In the genomic region with DNA sequence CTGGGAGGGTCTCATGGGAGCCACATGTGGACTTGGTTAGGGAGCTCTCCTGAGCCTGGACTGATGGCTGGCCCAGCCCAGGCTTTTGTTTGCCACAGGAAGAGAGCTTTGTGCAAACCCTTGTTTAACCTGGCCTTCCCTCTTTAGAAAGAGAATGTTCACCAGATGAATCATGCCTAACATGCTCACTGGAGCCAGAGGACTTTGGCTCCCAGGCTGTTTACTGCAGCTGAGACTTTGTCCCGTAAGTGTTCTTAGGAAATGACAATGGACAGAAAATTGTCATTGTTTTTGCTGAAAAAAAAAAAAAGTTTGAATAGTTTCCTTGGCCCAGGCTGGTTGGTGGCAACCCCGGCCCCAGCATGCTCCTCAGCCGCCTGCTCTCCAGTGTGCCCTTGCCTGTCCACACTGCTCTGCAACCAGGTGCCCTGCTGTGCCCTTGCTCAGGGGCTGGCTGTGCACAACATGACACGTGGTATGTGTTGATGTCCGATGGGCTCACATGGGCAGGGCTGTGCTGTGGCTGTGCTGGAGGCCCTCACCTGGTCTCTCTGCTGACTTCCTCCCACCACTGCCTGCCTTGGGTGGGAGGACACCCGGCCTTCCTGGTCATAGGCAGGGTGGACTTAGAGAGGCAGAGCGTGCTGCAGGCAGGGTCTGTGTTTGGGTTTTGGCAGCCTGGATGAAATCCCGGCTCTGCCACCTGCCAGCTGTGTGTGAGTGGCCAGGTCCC, we compare ENCODE assay signal across 1 cellular context.
TF ChIP-seq lines count a peak whose summit lies in the region.

No MANE protein-coding gene starts in this region.

TF ChIP-seq in HepG2, 621 proteins besides CTCF, POLR2A, EP300 and RAD21 (continued from another document and continues in another):
- TF ChIP-seq NRL (CRISPR knock-in tag; IDR thresholded peaks at IDR 0.05; ENCODE audit: borderline replicate concordance), result peak; percentile 47
- TF ChIP-seq, protein P1, sequence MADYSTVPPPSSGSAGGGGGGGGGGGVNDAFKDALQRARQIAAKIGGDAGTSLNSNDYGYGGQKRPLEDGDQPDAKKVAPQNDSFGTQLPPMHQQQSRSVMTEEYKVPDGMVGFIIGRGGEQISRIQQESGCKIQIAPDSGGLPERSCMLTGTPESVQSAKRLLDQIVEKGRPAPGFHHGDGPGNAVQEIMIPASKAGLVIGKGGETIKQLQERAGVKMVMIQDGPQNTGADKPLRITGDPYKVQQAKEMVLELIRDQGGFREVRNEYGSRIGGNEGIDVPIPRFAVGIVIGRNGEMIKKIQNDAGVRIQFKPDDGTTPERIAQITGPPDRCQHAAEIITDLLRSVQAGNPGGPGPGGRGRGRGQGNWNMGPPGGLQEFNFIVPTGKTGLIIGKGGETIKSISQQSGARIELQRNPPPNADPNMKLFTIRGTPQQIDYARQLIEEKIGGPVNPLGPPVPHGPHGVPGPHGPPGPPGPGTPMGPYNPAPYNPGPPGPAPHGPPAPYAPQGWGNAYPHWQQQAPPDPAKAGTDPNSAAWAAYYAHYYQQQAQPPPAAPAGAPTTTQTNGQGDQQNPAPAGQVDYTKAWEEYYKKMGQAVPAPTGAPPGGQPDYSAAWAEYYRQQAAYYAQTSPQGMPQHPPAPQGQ (CRISPR knock-in tag; IDR thresholded peaks at IDR 0.05; ENCODE audit: borderline replicate concordance), result no peak
- TF ChIP-seq PPARG (CRISPR knock-in tag; conservative IDR thresholded peaks at IDR 0.05), result peak; percentile 67
- TF ChIP-seq ZNF75D (CRISPR knock-in tag; IDR thresholded peaks at IDR 0.05; ENCODE audit: borderline replicate concordance), result no peak
- 0 out of 2 replicates have a peak, but pooled peaks have one; percentile 34 for TF ChIP-seq KDM3A (CRISPR knock-in tag; IDR thresholded peaks at IDR 0.05; ENCODE audit: low read depth)
- TF ChIP-seq, protein P2, sequence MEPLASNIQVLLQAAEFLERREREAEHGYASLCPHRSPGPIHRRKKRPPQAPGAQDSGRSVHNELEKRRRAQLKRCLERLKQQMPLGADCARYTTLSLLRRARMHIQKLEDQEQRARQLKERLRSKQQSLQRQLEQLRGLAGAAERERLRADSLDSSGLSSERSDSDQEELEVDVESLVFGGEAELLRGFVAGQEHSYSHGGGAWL (CRISPR knock-in tag; IDR thresholded peaks at IDR 0.05), result peak; percentile 82; the same call in 1 of the 2 replicates
- peak; percentile 100 for TF ChIP-seq SOX5 (CRISPR knock-in tag; IDR thresholded peaks at IDR 0.05; ENCODE audit: borderline replicate concordance)
- TF ChIP-seq HOXA3 (CRISPR knock-in tag; IDR thresholded peaks at IDR 0.05), result peak; percentile 50
- peak; percentile 85 for TF ChIP-seq ZNF782 (CRISPR knock-in tag; IDR thresholded peaks at IDR 0.05; ENCODE audit: borderline replicate concordance)
- TF ChIP-seq, protein P3, sequence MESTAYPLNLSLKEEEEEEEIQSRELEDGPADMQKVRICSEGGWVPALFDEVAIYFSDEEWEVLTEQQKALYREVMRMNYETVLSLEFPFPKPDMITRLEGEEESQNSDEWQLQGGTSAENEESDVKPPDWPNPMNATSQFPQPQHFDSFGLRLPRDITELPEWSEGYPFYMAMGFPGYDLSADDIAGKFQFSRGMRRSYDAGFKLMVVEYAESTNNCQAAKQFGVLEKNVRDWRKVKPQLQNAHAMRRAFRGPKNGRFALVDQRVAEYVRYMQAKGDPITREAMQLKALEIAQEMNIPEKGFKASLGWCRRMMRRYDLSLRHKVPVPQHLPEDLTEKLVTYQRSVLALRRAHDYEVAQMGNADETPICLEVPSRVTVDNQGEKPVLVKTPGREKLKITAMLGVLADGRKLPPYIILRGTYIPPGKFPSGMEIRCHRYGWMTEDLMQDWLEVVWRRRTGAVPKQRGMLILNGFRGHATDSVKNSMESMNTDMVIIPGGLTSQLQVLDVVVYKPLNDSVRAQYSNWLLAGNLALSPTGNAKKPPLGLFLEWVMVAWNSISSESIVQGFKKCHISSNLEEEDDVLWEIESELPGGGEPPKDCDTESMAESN (CRISPR knock-in tag; conservative IDR thresholded peaks at IDR 0.05), result peak; percentile 81
- TF ChIP-seq SP4 (CRISPR knock-in tag; IDR thresholded peaks at IDR 0.05), result peak; percentile 30; the same call in 1 of the 2 replicates
- no peak for TF ChIP-seq ZNF235 (CRISPR knock-in tag; IDR thresholded peaks at IDR 0.05; ENCODE audit: borderline replicate concordance)
- TF ChIP-seq, protein P4, sequence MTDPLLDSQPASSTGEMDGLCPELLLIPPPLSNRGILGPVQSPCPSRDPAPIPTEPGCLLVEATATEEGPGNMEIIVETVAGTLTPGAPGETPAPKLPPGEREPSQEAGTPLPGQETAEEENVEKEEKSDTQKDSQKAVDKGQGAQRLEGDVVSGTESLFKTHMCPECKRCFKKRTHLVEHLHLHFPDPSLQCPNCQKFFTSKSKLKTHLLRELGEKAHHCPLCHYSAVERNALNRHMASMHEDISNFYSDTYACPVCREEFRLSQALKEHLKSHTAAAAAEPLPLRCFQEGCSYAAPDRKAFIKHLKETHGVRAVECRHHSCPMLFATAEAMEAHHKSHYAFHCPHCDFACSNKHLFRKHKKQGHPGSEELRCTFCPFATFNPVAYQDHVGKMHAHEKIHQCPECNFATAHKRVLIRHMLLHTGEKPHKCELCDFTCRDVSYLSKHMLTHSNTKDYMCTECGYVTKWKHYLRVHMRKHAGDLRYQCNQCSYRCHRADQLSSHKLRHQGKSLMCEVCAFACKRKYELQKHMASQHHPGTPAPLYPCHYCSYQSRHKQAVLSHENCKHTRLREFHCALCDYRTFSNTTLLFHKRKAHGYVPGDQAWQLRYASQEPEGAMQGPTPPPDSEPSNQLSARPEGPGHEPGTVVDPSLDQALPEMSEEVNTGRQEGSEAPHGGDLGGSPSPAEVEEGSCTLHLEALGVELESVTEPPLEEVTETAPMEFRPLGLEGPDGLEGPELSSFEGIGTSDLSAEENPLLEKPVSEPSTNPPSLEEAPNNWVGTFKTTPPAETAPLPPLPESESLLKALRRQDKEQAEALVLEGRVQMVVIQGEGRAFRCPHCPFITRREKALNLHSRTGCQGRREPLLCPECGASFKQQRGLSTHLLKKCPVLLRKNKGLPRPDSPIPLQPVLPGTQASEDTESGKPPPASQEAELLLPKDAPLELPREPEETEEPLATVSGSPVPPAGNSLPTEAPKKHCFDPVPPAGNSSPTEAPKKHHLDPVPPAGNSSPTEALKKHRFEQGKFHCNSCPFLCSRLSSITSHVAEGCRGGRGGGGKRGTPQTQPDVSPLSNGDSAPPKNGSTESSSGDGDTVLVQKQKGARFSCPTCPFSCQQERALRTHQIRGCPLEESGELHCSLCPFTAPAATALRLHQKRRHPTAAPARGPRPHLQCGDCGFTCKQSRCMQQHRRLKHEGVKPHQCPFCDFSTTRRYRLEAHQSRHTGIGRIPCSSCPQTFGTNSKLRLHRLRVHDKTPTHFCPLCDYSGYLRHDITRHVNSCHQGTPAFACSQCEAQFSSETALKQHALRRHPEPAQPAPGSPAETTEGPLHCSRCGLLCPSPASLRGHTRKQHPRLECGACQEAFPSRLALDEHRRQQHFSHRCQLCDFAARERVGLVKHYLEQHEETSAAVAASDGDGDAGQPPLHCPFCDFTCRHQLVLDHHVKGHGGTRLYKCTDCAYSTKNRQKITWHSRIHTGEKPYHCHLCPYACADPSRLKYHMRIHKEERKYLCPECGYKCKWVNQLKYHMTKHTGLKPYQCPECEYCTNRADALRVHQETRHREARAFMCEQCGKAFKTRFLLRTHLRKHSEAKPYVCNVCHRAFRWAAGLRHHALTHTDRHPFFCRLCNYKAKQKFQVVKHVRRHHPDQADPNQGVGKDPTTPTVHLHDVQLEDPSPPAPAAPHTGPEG (CRISPR knock-in tag; IDR thresholded peaks at IDR 0.05), result no peak
- peak; percentile 76; the same call in 1 of the 2 replicates for TF ChIP-seq ZNF253 (CRISPR knock-in tag; IDR thresholded peaks at IDR 0.05; ENCODE audit: borderline replicate concordance)
- TF ChIP-seq ZNF619 (CRISPR knock-in tag; IDR thresholded peaks at IDR 0.05), result no peak
- no peak for TF ChIP-seq ZNF260 (CRISPR knock-in tag; IDR thresholded peaks at IDR 0.05; ENCODE audit: borderline replicate concordance, low read depth)
- no peak for TF ChIP-seq ATM (IDR thresholded peaks at IDR 0.05; ENCODE audit: borderline replicate concordance)
- no peak for TF ChIP-seq ZNF484 (CRISPR knock-in tag; IDR thresholded peaks at IDR 0.05; ENCODE audit: borderline replicate concordance, low read depth)
- TF ChIP-seq, protein P5, sequence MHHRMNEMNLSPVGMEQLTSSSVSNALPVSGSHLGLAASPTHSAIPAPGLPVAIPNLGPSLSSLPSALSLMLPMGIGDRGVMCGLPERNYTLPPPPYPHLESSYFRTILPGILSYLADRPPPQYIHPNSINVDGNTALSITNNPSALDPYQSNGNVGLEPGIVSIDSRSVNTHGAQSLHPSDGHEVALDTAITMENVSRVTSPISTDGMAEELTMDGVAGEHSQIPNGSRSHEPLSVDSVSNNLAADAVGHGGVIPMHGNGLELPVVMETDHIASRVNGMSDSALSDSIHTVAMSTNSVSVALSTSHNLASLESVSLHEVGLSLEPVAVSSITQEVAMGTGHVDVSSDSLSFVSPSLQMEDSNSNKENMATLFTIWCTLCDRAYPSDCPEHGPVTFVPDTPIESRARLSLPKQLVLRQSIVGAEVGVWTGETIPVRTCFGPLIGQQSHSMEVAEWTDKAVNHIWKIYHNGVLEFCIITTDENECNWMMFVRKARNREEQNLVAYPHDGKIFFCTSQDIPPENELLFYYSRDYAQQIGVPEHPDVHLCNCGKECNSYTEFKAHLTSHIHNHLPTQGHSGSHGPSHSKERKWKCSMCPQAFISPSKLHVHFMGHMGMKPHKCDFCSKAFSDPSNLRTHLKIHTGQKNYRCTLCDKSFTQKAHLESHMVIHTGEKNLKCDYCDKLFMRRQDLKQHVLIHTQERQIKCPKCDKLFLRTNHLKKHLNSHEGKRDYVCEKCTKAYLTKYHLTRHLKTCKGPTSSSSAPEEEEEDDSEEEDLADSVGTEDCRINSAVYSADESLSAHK (CRISPR knock-in tag; IDR thresholded peaks at IDR 0.05; ENCODE audit: borderline replicate concordance), result no peak
- TF ChIP-seq KDM2A (CRISPR knock-in tag; IDR thresholded peaks at IDR 0.05; ENCODE audit: borderline replicate concordance, low read depth), result no peak; the same call in 1 of the 2 replicates
- no peak for TF ChIP-seq ZNF562 (CRISPR knock-in tag; IDR thresholded peaks at IDR 0.05; ENCODE audit: borderline replicate concordance)
- no peak for TF ChIP-seq JARID2 (CRISPR knock-in tag; IDR thresholded peaks at IDR 0.05; ENCODE audit: insufficient replicate concordance)
- no peak for TF ChIP-seq DR1 (CRISPR knock-in tag; IDR thresholded peaks at IDR 0.05)
- peak; percentile 73; the same call in 1 of the 2 replicates for TF ChIP-seq ZNF441 (CRISPR knock-in tag; IDR thresholded peaks at IDR 0.05; ENCODE audit: borderline replicate concordance)
- TF ChIP-seq AHR (CRISPR knock-in tag; IDR thresholded peaks at IDR 0.05), result no peak
- no peak for TF ChIP-seq ZNF83 (CRISPR knock-in tag; IDR thresholded peaks at IDR 0.05; ENCODE audit: borderline replicate concordance)
- no peak for TF ChIP-seq TBP (CRISPR knock-in tag; IDR thresholded peaks at IDR 0.05)
- TF ChIP-seq REPIN1 (CRISPR knock-in tag; IDR thresholded peaks at IDR 0.05; ENCODE audit: borderline replicate concordance, low read depth), result peak; percentile 61; the same call in 1 of the 2 replicates
- no peak for TF ChIP-seq CENPT (CRISPR knock-in tag; IDR thresholded peaks at IDR 0.05; ENCODE audit: low read depth)
- no peak for TF ChIP-seq RARG (CRISPR knock-in tag; IDR thresholded peaks at IDR 0.05; ENCODE audit: low read depth)
- no peak for TF ChIP-seq ZNF296 (CRISPR knock-in tag; conservative IDR thresholded peaks at IDR 0.05)
- TF ChIP-seq SAP130 (CRISPR knock-in tag; IDR thresholded peaks at IDR 0.05; ENCODE audit: low read depth), result peak; percentile 76
- TF ChIP-seq, protein P6, sequence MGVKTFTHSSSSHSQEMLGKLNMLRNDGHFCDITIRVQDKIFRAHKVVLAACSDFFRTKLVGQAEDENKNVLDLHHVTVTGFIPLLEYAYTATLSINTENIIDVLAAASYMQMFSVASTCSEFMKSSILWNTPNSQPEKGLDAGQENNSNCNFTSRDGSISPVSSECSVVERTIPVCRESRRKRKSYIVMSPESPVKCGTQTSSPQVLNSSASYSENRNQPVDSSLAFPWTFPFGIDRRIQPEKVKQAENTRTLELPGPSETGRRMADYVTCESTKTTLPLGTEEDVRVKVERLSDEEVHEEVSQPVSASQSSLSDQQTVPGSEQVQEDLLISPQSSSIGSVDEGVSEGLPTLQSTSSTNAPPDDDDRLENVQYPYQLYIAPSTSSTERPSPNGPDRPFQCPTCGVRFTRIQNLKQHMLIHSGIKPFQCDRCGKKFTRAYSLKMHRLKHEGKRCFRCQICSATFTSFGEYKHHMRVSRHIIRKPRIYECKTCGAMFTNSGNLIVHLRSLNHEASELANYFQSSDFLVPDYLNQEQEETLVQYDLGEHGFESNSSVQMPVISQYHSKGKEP (CRISPR knock-in tag; IDR thresholded peaks at IDR 0.05), result no peak
- TF ChIP-seq, protein P7, sequence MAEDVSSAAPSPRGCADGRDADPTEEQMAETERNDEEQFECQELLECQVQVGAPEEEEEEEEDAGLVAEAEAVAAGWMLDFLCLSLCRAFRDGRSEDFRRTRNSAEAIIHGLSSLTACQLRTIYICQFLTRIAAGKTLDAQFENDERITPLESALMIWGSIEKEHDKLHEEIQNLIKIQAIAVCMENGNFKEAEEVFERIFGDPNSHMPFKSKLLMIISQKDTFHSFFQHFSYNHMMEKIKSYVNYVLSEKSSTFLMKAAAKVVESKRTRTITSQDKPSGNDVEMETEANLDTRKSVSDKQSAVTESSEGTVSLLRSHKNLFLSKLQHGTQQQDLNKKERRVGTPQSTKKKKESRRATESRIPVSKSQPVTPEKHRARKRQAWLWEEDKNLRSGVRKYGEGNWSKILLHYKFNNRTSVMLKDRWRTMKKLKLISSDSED (CRISPR knock-in tag; IDR thresholded peaks at IDR 0.05), result no peak
- TF ChIP-seq NFKB2 (CRISPR knock-in tag; IDR thresholded peaks at IDR 0.05; ENCODE audit: borderline replicate concordance), result peak; percentile 49; the same call in 1 of the 2 replicates
- TF ChIP-seq NR2C2 (CRISPR knock-in tag; IDR thresholded peaks at IDR 0.05; ENCODE audit: borderline replicate concordance), result peak; percentile 57
- TF ChIP-seq ZNF777 (CRISPR knock-in tag; IDR thresholded peaks at IDR 0.05), result no peak
- TF ChIP-seq NCOR1 (IDR thresholded peaks at IDR 0.05; ENCODE audit: borderline replicate concordance, low read length), result peak; percentile 91
- TF ChIP-seq, protein P8, sequence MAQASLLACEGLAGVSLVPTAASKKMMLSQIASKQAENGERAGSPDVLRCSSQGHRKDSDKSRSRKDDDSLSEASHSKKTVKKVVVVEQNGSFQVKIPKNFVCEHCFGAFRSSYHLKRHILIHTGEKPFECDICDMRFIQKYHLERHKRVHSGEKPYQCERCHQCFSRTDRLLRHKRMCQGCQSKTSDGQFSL (CRISPR knock-in tag; IDR thresholded peaks at IDR 0.05), result no peak
- peak; percentile 12; the same call in 1 of the 2 replicates for TF ChIP-seq PHF20 (CRISPR knock-in tag; IDR thresholded peaks at IDR 0.05)
- TF ChIP-seq ZNF570 (CRISPR knock-in tag; IDR thresholded peaks at IDR 0.05; ENCODE audit: borderline replicate concordance), result no peak; the same call in 1 of the 2 replicates
- TF ChIP-seq, protein P9, sequence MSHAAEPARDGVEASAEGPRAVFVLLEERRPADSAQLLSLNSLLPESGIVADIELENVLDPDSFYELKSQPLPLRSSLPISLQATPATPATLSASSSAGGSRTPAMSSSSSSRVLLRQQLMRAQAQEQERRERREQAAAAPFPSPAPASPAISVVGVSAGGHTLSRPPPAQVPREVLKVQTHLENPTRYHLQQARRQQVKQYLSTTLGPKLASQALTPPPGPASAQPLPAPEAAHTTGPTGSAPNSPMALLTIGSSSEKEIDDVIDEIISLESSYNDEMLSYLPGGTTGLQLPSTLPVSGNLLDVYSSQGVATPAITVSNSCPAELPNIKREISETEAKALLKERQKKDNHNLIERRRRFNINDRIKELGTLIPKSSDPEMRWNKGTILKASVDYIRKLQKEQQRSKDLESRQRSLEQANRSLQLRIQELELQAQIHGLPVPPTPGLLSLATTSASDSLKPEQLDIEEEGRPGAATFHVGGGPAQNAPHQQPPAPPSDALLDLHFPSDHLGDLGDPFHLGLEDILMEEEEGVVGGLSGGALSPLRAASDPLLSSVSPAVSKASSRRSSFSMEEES (CRISPR knock-in tag; IDR thresholded peaks at IDR 0.05), result peak; percentile 85
